Comparison of ENCODE assay signal across 9 cellular contexts in the genomic region with DNA sequence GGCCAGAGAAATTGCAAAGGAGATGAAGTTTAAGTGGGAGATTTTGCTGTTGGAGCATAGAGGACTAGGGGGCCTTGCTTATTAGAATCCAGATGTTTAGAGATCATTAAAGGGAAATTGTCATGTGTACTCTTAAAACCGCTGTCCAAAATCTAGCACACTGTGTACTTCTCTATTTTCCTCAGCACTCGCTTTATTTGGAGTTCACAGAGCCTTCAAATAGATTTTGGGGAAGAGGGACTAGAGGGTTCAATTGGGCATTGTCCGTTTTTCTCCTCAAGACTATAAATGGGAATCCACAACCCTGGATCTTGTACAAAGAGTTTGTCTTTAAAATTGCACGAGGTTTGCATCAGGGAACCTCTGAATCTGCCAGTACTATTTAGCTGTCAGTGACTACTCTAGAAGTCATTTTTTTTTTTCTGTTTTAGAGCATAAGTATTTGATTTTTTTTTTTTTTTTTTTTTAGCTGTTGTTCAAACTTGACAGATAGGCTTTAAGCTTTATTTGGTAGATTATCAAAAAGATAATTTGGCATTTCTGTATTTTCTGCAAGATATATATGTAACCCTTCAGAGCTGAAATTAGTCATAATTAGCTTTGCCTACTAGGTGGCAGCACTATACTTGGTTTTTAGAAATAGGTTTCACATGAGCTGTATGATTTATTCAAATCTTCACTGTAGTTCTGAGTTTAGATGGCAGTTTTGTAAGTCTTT.
A peak's percentile ranks its signal among the peaks of the same experiment; 100 is the strongest.
DNase-seq lines count a peak whose midpoint lies in the region; ATAC-seq and TF ChIP-seq lines count a peak whose summit lies in the region.
"Had no signal": no experiment of that assay in that cellular context is flagged by ENCODE, and none has a peak within 500 bp of the region (broad histone marks: within the 10 kb centered on the region; RNA-seq: fewer than 3 reads in every experiment).

No MANE protein-coding gene starts in this region.

- peaks cover 20% of the 10 kb centered on the region for H3K4me1 Mint-ChIP-seq in activated T-cell treated with anti-CD3 and anti-CD28 coated beads, Interleukin-2, amount 50 U/mL, for 24 hours (ENCODE audit: low read depth)

- no peaks in the 10 kb centered on the region for H3K36me3 ChIP-seq in parathyroid adenoma (ENCODE audit: control insufficient read depth, insufficient read depth, low read length)

- no peaks in the 10 kb centered on the region for H3K27me3 Mint-ChIP-seq in activated T-cell treated with anti-CD3 and anti-CD28 coated beads, Interleukin-2, amount 50 U/mL, for 24 hours
- H3K27me3 Mint-ChIP-seq: IgD-negative memory B cell had no signal

- H3K9ac ChIP-seq in parathyroid adenoma = no peak overlapping the region

- no peaks in the 10 kb centered on the region for H3K79me2 ChIP-seq in parathyroid adenoma

- H3K27ac Mint-ChIP-seq in activated T-cell treated with anti-CD3 and anti-CD28 coated beads, Interleukin-2, amount 50 U/mL, for 24 hours = no peak overlapping the region
- H3K27ac Mint-ChIP-seq: IgD-negative memory B cell had no signal

- ATAC-seq in GM18508 (IDR thresholded peaks at IDR 0.05; ENCODE audit: insufficient read depth, unreplicated experiment) (peak; percentile 76), HG03103 (IDR thresholded peaks at IDR 0.05; ENCODE audit: low read depth, unreplicated experiment) (peak; percentile 75)

- H3K27me3 ChIP-seq in parathyroid adenoma (ENCODE audit: control insufficient read depth, insufficient read depth, low read length) = no peaks in the 10 kb centered on the region

- H3K4me2 ChIP-seq in parathyroid adenoma (ENCODE audit: low read length) = no peak overlapping the region

- no peak overlapping the region for H3K4me3 Mint-ChIP-seq in activated T-cell treated with anti-CD3 and anti-CD28 coated beads, Interleukin-2, amount 50 U/mL, for 24 hours
- H3K4me3 Mint-ChIP-seq: IgD-negative memory B cell had no signal

- H3K4me3 ChIP-seq in epithelial cell of esophagus (ENCODE audit: low read length) (no peak overlapping the region), parathyroid adenoma (ENCODE audit: low read depth, low read length) (no peak overlapping the region)

- H2AFZ ChIP-seq in parathyroid adenoma = no peak overlapping the region

- no peaks in the 10 kb centered on the region for H3K4me1 ChIP-seq in parathyroid adenoma

- peaks cover 84% of the 10 kb centered on the region for H3K36me3 Mint-ChIP-seq in activated T-cell treated with anti-CD3 and anti-CD28 coated beads, Interleukin-2, amount 50 U/mL, for 24 hours (ENCODE audit: low read depth)

- H3K27ac ChIP-seq in parathyroid adenoma = no peak overlapping the region

- no peaks in the 10 kb centered on the region for H3K9me3 ChIP-seq in parathyroid adenoma (ENCODE audit: control insufficient read depth, low read length)

- TF ChIP-seq CTCF in epithelial cell of esophagus (IDR thresholded peaks at IDR 0.05; ENCODE audit: insufficient read depth, low read depth, low read length, missing control alignments) = peak; percentile 42
- peak; percentile 32 for TF ChIP-seq CTCF in parathyroid adenoma (IDR thresholded peaks at IDR 0.05)

- H3K9me3 Mint-ChIP-seq in activated T-cell treated with anti-CD3 and anti-CD28 coated beads, Interleukin-2, amount 50 U/mL, for 24 hours = no peaks in the 10 kb centered on the region
- H3K9me3 Mint-ChIP-seq: IgD-negative memory B cell had no signal

- peak; percentile 45 for DNase-seq in AG20443 (ENCODE audit: low spot score)
- DNase-seq in OCI-M1 (lab: John Stamatoyannopoulos, UW) = peak; percentile 76
- DNase-seq in epithelial cell of esophagus (ENCODE audit: low read depth) = peak; percentile 39
- no peak for DNase-seq in ecto neural progenitor cell (ENCODE audit: low spot score)
- no peak for DNase-seq in activated T-cell treated with anti-CD3 and anti-CD28 coated beads, Interleukin-2, amount 50 U/mL, for 24 hours

Comparison
In these comparisons a context has a peak if more than half of its experiments do, and no peak if none do; other contexts are left out.
1. DNase-seq: peak in AG20443 (single experiment), OCI-M1 (single experiment) and epithelial cell of esophagus (single experiment); none in ecto neural progenitor cell (single experiment) and activated T-cell treated with anti-CD3 and anti-CD28 coated beads, Interleukin-2, amount 50 U/mL, for 24 hours (single experiment).